In the genomic region with DNA sequence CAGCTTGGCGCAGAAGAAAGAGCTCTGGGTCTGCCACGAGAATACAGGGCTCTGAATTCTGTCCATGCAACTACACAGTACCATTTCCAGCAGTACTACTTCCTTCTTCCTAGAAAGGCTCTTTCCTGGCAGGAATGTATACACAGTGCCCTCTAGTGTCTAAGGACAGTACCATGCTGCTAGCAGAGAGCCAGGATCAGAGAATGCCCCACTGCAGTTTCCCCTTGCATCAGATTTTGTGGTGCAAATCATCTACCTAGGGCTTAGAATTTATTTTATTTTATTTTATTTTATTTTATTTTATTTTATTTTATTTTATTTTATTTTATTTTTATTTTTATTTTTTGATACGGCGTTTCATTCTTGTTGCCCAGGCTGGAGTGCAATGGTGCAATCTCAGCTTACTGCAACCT, we compare ENCODE assay signal across 8 cellular contexts. TPM values are rescaled to one million over a fixed set of nuclear protein-coding genes. Genes with fewer than 3 reads are reported as not detected.
A peak's percentile ranks its signal among the peaks of the same experiment; 100 is the strongest.
DNase-seq lines count a peak whose midpoint lies in the region; ATAC-seq and TF ChIP-seq lines count a peak whose summit lies in the region.
"Had no signal": no experiment of that assay in that cellular context is flagged by ENCODE, and none has a peak within 500 bp of the region (broad histone marks: within the 10 kb centered on the region; RNA-seq: fewer than 3 reads in every experiment).

No MANE protein-coding gene starts in this region.

- H3K79me2 ChIP-seq in DND-41 (ENCODE audit: insufficient read depth, low read length) = no peaks in the 10 kb centered on the region

- intact Hi-C loops in testis (cut with DNase I; ENCODE audit: low total_unique reads) = no loop called here

- peak; percentile 38 for DNase-seq in DND-41
- peak; percentile 8 for DNase-seq in HT1080 (ENCODE audit: low read depth)
- DNase-seq in RWPE2 (ENCODE audit: low spot score) = no peak
- peak; percentile 31 for DNase-seq in fibroblast of mammary gland (ENCODE audit: low read depth)
- DNase-seq in testis = no peak
- DNase-seq in dedifferentiated amniotic fluid mesenchymal stem cell (ENCODE audit: extremely low spot score) = no peak
- DNase-seq in anterior cingulate cortex (lab: John Stamatoyannopoulos, UW) = no peak

- WGBS in testis, 2 donors = 68 to 73% methylated on average over 4 of the region's 4 CpGs

- H3K27me3 ChIP-seq in DND-41 (ENCODE audit: insufficient read depth, low read length, poor library complexity) (no peaks in the 10 kb centered on the region), RWPE2 (ENCODE audit: insufficient read depth, poor library complexity, severe bottlenecking) (no peaks in the 10 kb centered on the region), testis (no peaks in the 10 kb centered on the region)

- H3K9ac ChIP-seq in DND-41 (ENCODE audit: low read depth, low read length) = no peak overlapping the region

- no peaks in the 10 kb centered on the region for H3K4me1 ChIP-seq in DND-41 (ENCODE audit: insufficient read depth, low read length)
- peaks cover 2% of the 10 kb centered on the region for H3K4me1 ChIP-seq in RWPE2 (ENCODE audit: insufficient read depth, poor library complexity, severe bottlenecking)
- H3K4me1 ChIP-seq in testis = no peaks in the 10 kb centered on the region

- TF ChIP-seq POLR2A in testis (IDR thresholded peaks at IDR 0.05) = no peak

- H3K27ac ChIP-seq in DND-41 (ENCODE audit: low read length) (no peak overlapping the region), RWPE2 (ENCODE audit: poor library complexity, severe bottlenecking) (no peak overlapping the region), testis (no peak overlapping the region)

- ATAC-seq in DND-41 (ENCODE audit: insufficient read depth, low read depth) (peak; percentile 89), RWPE2 (ENCODE audit: low read depth) (peak; percentile 69)

- H3K9me3 ChIP-seq in DND-41 (ENCODE audit: insufficient read depth, low read length, severe bottlenecking) (no peaks in the 10 kb centered on the region), RWPE2 (ENCODE audit: severe bottlenecking) (no peaks in the 10 kb centered on the region), testis (no peaks in the 10 kb centered on the region)

- no peak overlapping the region for H3K4me2 ChIP-seq in DND-41 (ENCODE audit: insufficient read depth, low read length)

- TF ChIP-seq CTCF in DND-41 (IDR thresholded peaks at IDR 0.05; ENCODE audit: borderline replicate concordance, extremely low read depth, low read length, poor library complexity, severe bottlenecking) (peak; percentile 79), RWPE2 (IDR thresholded peaks at IDR 0.05; ENCODE audit: poor library complexity, severe bottlenecking) (peak; percentile 78), fibroblast of mammary gland (conservative IDR thresholded peaks at IDR 0.05; ENCODE audit: control insufficient read depth, insufficient read depth, low read depth, low read length) (peak; percentile 59), testis (IDR thresholded peaks at IDR 0.05) (peak in 2 of 3 experiments; percentile 16 to 36)

- no peak overlapping the region for H2AFZ ChIP-seq in DND-41 (ENCODE audit: low read depth, low read length)

- H3K4me3 ChIP-seq in DND-41 (ENCODE audit: low read depth in 1 of 2, low read length in 2 of 2) = no peak overlapping the region
- no peak overlapping the region for H3K4me3 ChIP-seq in RWPE2 (ENCODE audit: severe bottlenecking)
- no peak overlapping the region for H3K4me3 ChIP-seq in fibroblast of mammary gland (ENCODE audit: control insufficient read depth, low read depth, low read length)
- no peak overlapping the region for H3K4me3 ChIP-seq in testis

- H3K36me3 ChIP-seq in DND-41 (ENCODE audit: insufficient read depth, low read length) (no peaks in the 10 kb centered on the region), RWPE2 (ENCODE audit: low read depth) (no peaks in the 10 kb centered on the region), testis (ENCODE audit: low read depth, missing control alignments) (no peaks in the 10 kb centered on the region)

- no peaks in the 10 kb centered on the region for H4K20me1 ChIP-seq in DND-41 (ENCODE audit: insufficient read depth, low read length)

RNA-seq across cellular contexts. Expression of a gene that starts 50.8 kb away (rescaled TPM):
- total RNA-seq in HT1080 (2014; rRNA removed; shearing (Covaris generic)) = not detected in 2 replicates
- polyA plus RNA-seq in HT1080 (2015; cell fraction: cytosol; rRNA removed) = not detected in 2 replicates
- polyA plus RNA-seq in HT1080 (2015; cell fraction: nucleus; rRNA removed) = not detected in 2 replicates
- total RNA-seq in testis = under 1 TPM; 0.16 to 0.37 TPM
- 0.18 TPM for polyA plus RNA-seq in testis (ENCODE audit: insufficient read depth, low read depth, low replicate concordance)
- total RNA-seq: pulmonary artery endothelial cell had no signal

Comparison
In these comparisons a context has a peak if more than half of its experiments do, and no peak if none do; other contexts are left out.
1. DNase-seq: peak in DND-41 (single experiment), HT1080 (single experiment) and fibroblast of mammary gland (single experiment); none in RWPE2 (single experiment), testis (single experiment), dedifferentiated amniotic fluid mesenchymal stem cell (single experiment) and anterior cingulate cortex (0 of 58).
2. CTCF ChIP-seq: peak in every context shown above with its lines; median percentile 79 in DND-41; 78 in RWPE2; 59 in fibroblast of mammary gland; 26 in testis.